ENCODE assay signal across 1 cellular context in genomic region chrX:119150163-119151135, GRCh38.
TF ChIP-seq lines count a peak whose summit lies in the region.

No MANE protein-coding gene starts in this region.

TF ChIP-seq in SK-N-SH treated with all-trans-retinoic acid at 6 μM for 48 hours, 23 proteins besides CTCF, POLR2A, EP300 and RAD21 (continued from another document):
- no peak for TF ChIP-seq TSHZ2 (CRISPR knock-in tag; IDR thresholded peaks at IDR 0.05)
- no peak for TF ChIP-seq CSDC2 (CRISPR knock-in tag; IDR thresholded peaks at IDR 0.05)
- no peak for TF ChIP-seq ZC3H10 (CRISPR knock-in tag; IDR thresholded peaks at IDR 0.05)
- no peak for TF ChIP-seq POU6F1 (CRISPR knock-in tag; IDR thresholded peaks at IDR 0.05; ENCODE audit: borderline replicate concordance, low read depth)
- TF ChIP-seq ZNF8 (CRISPR knock-in tag; IDR thresholded peaks at IDR 0.05), result no peak
- TF ChIP-seq GLIS3 (CRISPR knock-in tag; IDR thresholded peaks at IDR 0.05), result no peak
- TF ChIP-seq PATZ1 (CRISPR knock-in tag; IDR thresholded peaks at IDR 0.05; ENCODE audit: borderline replicate concordance), result no peak
- TF ChIP-seq, protein P1, sequence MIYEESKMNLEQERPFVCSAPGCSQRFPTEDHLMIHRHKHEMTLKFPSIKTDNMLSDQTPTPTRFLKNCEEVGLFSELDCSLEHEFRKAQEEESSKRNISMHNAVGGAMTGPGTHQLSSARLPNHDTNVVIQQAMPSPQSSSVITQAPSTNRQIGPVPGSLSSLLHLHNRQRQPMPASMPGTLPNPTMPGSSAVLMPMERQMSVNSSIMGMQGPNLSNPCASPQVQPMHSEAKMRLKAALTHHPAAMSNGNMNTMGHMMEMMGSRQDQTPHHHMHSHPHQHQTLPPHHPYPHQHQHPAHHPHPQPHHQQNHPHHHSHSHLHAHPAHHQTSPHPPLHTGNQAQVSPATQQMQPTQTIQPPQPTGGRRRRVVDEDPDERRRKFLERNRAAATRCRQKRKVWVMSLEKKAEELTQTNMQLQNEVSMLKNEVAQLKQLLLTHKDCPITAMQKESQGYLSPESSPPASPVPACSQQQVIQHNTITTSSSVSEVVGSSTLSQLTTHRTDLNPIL (CRISPR knock-in tag; IDR thresholded peaks at IDR 0.05; ENCODE audit: low read depth), result no peak
- TF ChIP-seq TOX (CRISPR knock-in tag; IDR thresholded peaks at IDR 0.05; ENCODE audit: borderline replicate concordance), result no peak
